Comparison of ENCODE assay signal across 8 cellular contexts in genomic region chr14:23631702-23632460, GRCh38. TPM values are rescaled to one million over a fixed set of nuclear protein-coding genes. Genes with fewer than 3 reads are reported as not detected.
DNase-seq lines count a peak whose midpoint lies in the region; ATAC-seq, FAIRE-seq and TF ChIP-seq lines count a peak whose summit lies in the region.

No MANE protein-coding gene starts in this region.

- H3K36me3 Mint-ChIP-seq in natural killer cell treated with Interleukin-12 subunit alpha and Interleukin-12 subunit beta and Interleukin-15 and Interleukin-18, amount 100 ng/mL, for 72 hours = no peaks in the 10 kb centered on the region
- H3K36me3 Mint-ChIP-seq in stimulated activated effector memory CD8-positive, alpha-beta T cell treated with anti-CD3 and anti-CD28 coated beads, Interleukin-12 subunit alpha, Interleukin-12 subunit beta, amount 100 ng/mL, for 72 hours = no peaks in the 10 kb centered on the region

- H3F3A ChIP-seq in PC-3 (ENCODE audit: low read length, unreplicated experiment) = no peaks in the 10 kb centered on the region

- intact Hi-C loops in PC-3 (cut with micrococcal nuclease) = loop anchor here (1.0 kb wide), 1 partner anchor 278 kb away; no protein-coding TSS in a partner anchor

- H3K4me1 Mint-ChIP-seq in natural killer cell treated with Interleukin-12 subunit alpha and Interleukin-12 subunit beta and Interleukin-15 and Interleukin-18, amount 100 ng/mL, for 72 hours (ENCODE audit: low read depth in 2 of 2) = peaks cover 6 to 7% of the 10 kb centered on the region in 2 donors
- H3K4me1 Mint-ChIP-seq in stimulated activated effector memory CD8-positive, alpha-beta T cell treated with anti-CD3 and anti-CD28 coated beads, Interleukin-12 subunit alpha, Interleukin-12 subunit beta, amount 100 ng/mL, for 72 hours = peaks cover 28% of the 10 kb centered on the region

- H3K9me3 ChIP-seq in PC-3 (ENCODE audit: low read length) = no peaks in the 10 kb centered on the region

- H3K27ac ChIP-seq in PC-3 (ENCODE audit: low read length) = no peak overlapping the region

- TF ChIP-seq CTCF in PC-3 (conservative IDR thresholded peaks at IDR 0.05; ENCODE audit: low read depth, low read length) = peak; percentile 96

- peak overlapping the region in 1 of 2 donors; percentile 70 for H3K27ac Mint-ChIP-seq in natural killer cell treated with Interleukin-12 subunit alpha and Interleukin-12 subunit beta and Interleukin-15 and Interleukin-18, amount 100 ng/mL, for 72 hours
- peak overlapping the region; percentile 64 for H3K27ac Mint-ChIP-seq in stimulated activated effector memory CD8-positive, alpha-beta T cell treated with anti-CD3 and anti-CD28 coated beads, Interleukin-12 subunit alpha, Interleukin-12 subunit beta, amount 100 ng/mL, for 72 hours

- CTCF ChIA-PET in PC-3 (lab: Charles Lee) = interaction anchor here (0.6 to 1.2 kb wide), 4 partner anchors 43 to 299 kb away, joined by 3 to 11 read pairs (median 7); no protein-coding TSS in a partner anchor

- BruUV-seq in PC-3 (replicated peaks; lab: Mats Ljungman, UMichigan) = no TSS peak

- H2AFZ ChIP-seq in PC-3 (ENCODE audit: low read length) = peak overlapping the region; percentile 49; the same call in 1 of the 2 replicates

- H3K9ac ChIP-seq in PC-3 (ENCODE audit: low read length) = no peak overlapping the region

- H3K79me2 ChIP-seq in PC-3 (ENCODE audit: low read length) = no peaks in the 10 kb centered on the region

- FAIRE-seq in HTR-8/SVneo (lab: Jason Lieb, UNC) = no peak

- no peaks in the 10 kb centered on the region for H3K9me3 Mint-ChIP-seq in natural killer cell treated with Interleukin-12 subunit alpha and Interleukin-12 subunit beta and Interleukin-15 and Interleukin-18, amount 100 ng/mL, for 72 hours
- H3K9me3 Mint-ChIP-seq in stimulated activated effector memory CD8-positive, alpha-beta T cell treated with anti-CD3 and anti-CD28 coated beads, Interleukin-12 subunit alpha, Interleukin-12 subunit beta, amount 100 ng/mL, for 72 hours = no peaks in the 10 kb centered on the region

- H3K4me3 Mint-ChIP-seq in natural killer cell treated with Interleukin-12 subunit alpha and Interleukin-12 subunit beta and Interleukin-15 and Interleukin-18, amount 100 ng/mL, for 72 hours = peak overlapping the region; percentile 67
- peak overlapping the region; percentile 50 for H3K4me3 Mint-ChIP-seq in stimulated activated effector memory CD8-positive, alpha-beta T cell treated with anti-CD3 and anti-CD28 coated beads, Interleukin-12 subunit alpha, Interleukin-12 subunit beta, amount 100 ng/mL, for 72 hours

- H3K4me2 ChIP-seq in PC-3 (ENCODE audit: low read length) = no peak overlapping the region

- no peaks in the 10 kb centered on the region for H3K4me1 ChIP-seq in PC-3 (ENCODE audit: insufficient read depth, low read length)

- no peak overlapping the region for H3K4me3 ChIP-seq in PC-3 (ENCODE audit: low read length)

- H3K27me3 Mint-ChIP-seq in natural killer cell treated with Interleukin-12 subunit alpha and Interleukin-12 subunit beta and Interleukin-15 and Interleukin-18, amount 100 ng/mL, for 72 hours = peaks cover 0 to 5% of the 10 kb centered on the region in 2 donors

- H4K20me1 ChIP-seq in PC-3 (ENCODE audit: low read length) = no peaks in the 10 kb centered on the region

- ATAC-seq in GM18909 (IDR thresholded peaks at IDR 0.05; ENCODE audit: poor library complexity, unreplicated experiment) (peak; percentile 78), PC-3 (peak; percentile 75)
- peak; percentile 69 to 79 for ATAC-seq in natural killer cell treated with Interleukin-12 subunit alpha and Interleukin-12 subunit beta and Interleukin-15 and Interleukin-18, amount 100 ng/mL, for 72 hours
- peak; percentile 77 for ATAC-seq in stimulated activated effector memory CD8-positive, alpha-beta T cell treated with anti-CD3 and anti-CD28 coated beads, Interleukin-12 subunit alpha, Interleukin-12 subunit beta, amount 100 ng/mL, for 72 hours

- DNase-seq in AG08395 (ENCODE audit: low spot score) = peak; percentile 86
- DNase-seq in HTR-8/SVneo (ENCODE audit: insufficient read length, low spot score) = peak; percentile 77
- DNase-seq in PC-3 = peak; percentile 71
- DNase-seq in activated T-cell treated with anti-CD3 and anti-CD28 coated beads, Interleukin-2, amount 50 U/mL, for 48 hours = peak; percentile 84 to 88
- DNase-seq in fibroblast of gingiva (ENCODE audit: low read depth) = peak; percentile 61
- peak; percentile 82 for DNase-seq in natural killer cell treated with Interleukin-12 subunit alpha and Interleukin-12 subunit beta and Interleukin-15 and Interleukin-18, amount 100 ng/mL, for 72 hours (ENCODE audit: low spot score)
- peak; percentile 79 to 86 for DNase-seq in stimulated activated effector memory CD8-positive, alpha-beta T cell treated with anti-CD3 and anti-CD28 coated beads, Interleukin-12 subunit alpha, Interleukin-12 subunit beta, amount 100 ng/mL, for 72 hours (ENCODE audit: low spot score in 2 of 2)

- no peaks in the 10 kb centered on the region for H3K27me3 ChIP-seq in PC-3 (ENCODE audit: low read length)

- POLR2A ChIA-PET in PC-3 (lab: Charles Lee; ENCODE audit: unreplicated experiment) = interaction anchor here (0.6 kb wide), 1 partner anchor 279 kb away, joined by 3 read pairs; no protein-coding TSS in a partner anchor

- H3K9me2 ChIP-seq in PC-3 (replicated peaks; ENCODE audit: low read length) = no peaks in the 10 kb centered on the region

- no peaks in the 10 kb centered on the region; the same call in 1 of the 2 replicates for H3K36me3 ChIP-seq in PC-3 (ENCODE audit: low read depth, low read length)

RNA-seq across cellular contexts. Expression of gene DHRS2, which starts 4.3 kb away (rescaled TPM):
- total RNA-seq in PC-3 (2014; rRNA removed) = 40.9 and 43.2 TPM in 2 replicates
- 1 to 10 TPM in 1 of 2 donors, under 1 TPM in 1; 0.57 to 1.5 TPM for total RNA-seq in natural killer cell treated with Interleukin-12 subunit alpha and Interleukin-12 subunit beta and Interleukin-15 and Interleukin-18, amount 100 ng/mL, for 72 hours

RNA-seq across cellular contexts. Expression of gene JPH4, which starts 53.3 kb away (rescaled TPM):
- total RNA-seq in PC-3 (2014; rRNA removed) = not detected in 2 replicates
- total RNA-seq in natural killer cell treated with Interleukin-12 subunit alpha and Interleukin-12 subunit beta and Interleukin-15 and Interleukin-18, amount 100 ng/mL, for 72 hours = under 1 TPM in 1 of 2 donors, not detected in 1; 0.07 TPM

Comparison
In these comparisons a context has a peak if more than half of its experiments do, and no peak if none do; other contexts are left out.
1. RNA of gene DHRS2, which starts 4.3 kb away (total RNA-seq): 40.9 to 43.2 TPM in PC-3; 0.57 to 1.5 TPM in natural killer cell treated with Interleukin-12 subunit alpha and Interleukin-12 subunit beta and Interleukin-15 and Interleukin-18, amount 100 ng/mL, for 72 hours; every median in the first group is over 10 times any median in the second.
2. Peak in every context shown above with its lines, with median percentiles within 50 percentile points of each other: DNase-seq and ATAC-seq.